8 cellular contexts compared by ENCODE assay signal in the genomic region with DNA sequence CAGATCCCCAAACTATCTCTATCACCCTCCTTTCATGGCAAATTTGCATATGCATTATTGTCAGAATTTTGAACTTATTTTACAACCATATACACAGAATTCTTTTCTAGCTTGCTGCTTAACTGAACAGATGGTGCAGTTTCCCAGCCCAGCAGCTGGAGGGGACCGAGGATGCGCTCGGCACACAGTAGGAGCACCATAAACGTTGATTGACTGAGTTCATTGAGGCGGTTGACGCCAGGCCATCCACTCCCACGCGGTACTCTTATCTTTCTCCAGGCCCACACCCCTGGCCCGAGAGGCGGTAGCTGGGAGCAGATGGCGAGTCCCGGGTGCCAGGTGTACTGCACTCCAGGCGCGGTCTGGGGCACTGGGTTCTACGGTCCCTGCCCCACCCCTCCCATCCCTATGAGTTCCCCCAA. TPM values are rescaled to one million over a fixed set of nuclear protein-coding genes. Genes with fewer than 3 reads are reported as not detected.
DNase-seq lines count a peak whose midpoint lies in the region; ATAC-seq and TF ChIP-seq lines count a peak whose summit lies in the region.

No MANE protein-coding gene starts in this region.

- H3K4me1 Mint-ChIP-seq in activated CD4-positive, alpha-beta T cell treated with anti-CD3 and anti-CD28 coated beads for 36 hours: peaks cover 9% of the 10 kb centered on the region
- peaks cover 5 to 7% (median 6%) of the 10 kb centered on the region in 3 donors for H3K4me1 Mint-ChIP-seq in IgD-negative memory B cell

- H3K18ac ChIP-seq in mesenchymal stem cell (ENCODE audit: low read depth in 1 of 2, low read length in 2 of 2): peak overlapping the region; percentile 95 to 97

- POLR2A ChIA-PET in activated CD4-positive, alpha-beta T cell treated with anti-CD3 and anti-CD28 coated beads for 36 hours (lab: Charles Lee): no interaction called here

- peak overlapping the region; percentile 49 to 92 for H2BK12ac ChIP-seq in mesenchymal stem cell (ENCODE audit: low read length in 2 of 2)

- WGBS in mesenchymal stem cell: 20% methylated on average over 4 of the region's 15 CpGs

- no peaks in the 10 kb centered on the region for H3K9me3 ChIP-seq in mesenchymal stem cell (ENCODE audit: control insufficient read depth, low read length)
- no peaks in the 10 kb centered on the region for H3K9me3 ChIP-seq in vagina

- CTCF ChIA-PET in activated CD4-positive, alpha-beta T cell treated with anti-CD3 and anti-CD28 coated beads for 36 hours (lab: Charles Lee): interaction anchor here (0.6 to 3.7 kb wide), 3 partner anchors 11 to 1023 kb away, joined by 3 to 37 read pairs (median 15); no protein-coding TSS in a partner anchor

- no peak overlapping the region for H2BK5ac ChIP-seq in mesenchymal stem cell (ENCODE audit: low read depth, low read length, poor library complexity, severe bottlenecking)

- H3K23ac ChIP-seq in mesenchymal stem cell (ENCODE audit: low read length in 2 of 2): peak overlapping the region in 1 of 2 experiments; percentile 46

- peaks cover 28% of the 10 kb centered on the region for H3K27me3 Mint-ChIP-seq in activated CD4-positive, alpha-beta T cell treated with anti-CD3 and anti-CD28 coated beads for 36 hours
- H3K27me3 Mint-ChIP-seq in IgD-negative memory B cell: peaks cover 12% of the 10 kb centered on the region

- no peak for ATAC-seq in activated CD4-positive, alpha-beta T cell treated with anti-CD3 and anti-CD28 coated beads for 36 hours
- no peak for ATAC-seq in HG03025 (IDR thresholded peaks at IDR 0.05; ENCODE audit: low FRiP score, unreplicated experiment)

- no peak overlapping the region for H2BK15ac ChIP-seq in mesenchymal stem cell (ENCODE audit: low read depth, poor library complexity, severe bottlenecking)

- no peak for TF ChIP-seq CTCF in vagina (IDR thresholded peaks at IDR 0.05)

- H4K8ac ChIP-seq in mesenchymal stem cell (ENCODE audit: low read length): peak overlapping the region; percentile 71

- H3K79me1 ChIP-seq in mesenchymal stem cell (replicated peaks; ENCODE audit: low read length, poor library complexity, severe bottlenecking): peaks cover 3% of the 10 kb centered on the region

- H3K27me3 ChIP-seq in mesenchymal stem cell (ENCODE audit: control insufficient read depth in 1 of 2, insufficient read depth in 1 of 2, low read length in 2 of 2) (no peaks in the 10 kb centered on the region), vagina (no peaks in the 10 kb centered on the region)

- H3K9me3 Mint-ChIP-seq in activated CD4-positive, alpha-beta T cell treated with anti-CD3 and anti-CD28 coated beads for 36 hours (ENCODE audit: low read depth): no peaks in the 10 kb centered on the region
- H3K9me3 Mint-ChIP-seq in IgD-negative memory B cell: peaks cover 3 to 10% (median 8%) of the 10 kb centered on the region in 3 donors

- H3K36me3 ChIP-seq in mesenchymal stem cell (ENCODE audit: control insufficient read depth in 1 of 2, insufficient read depth in 2 of 2, low read depth in 1 of 2, low read length in 2 of 2) (no peaks in the 10 kb centered on the region), vagina (no peaks in the 10 kb centered on the region)

- H3K27ac Mint-ChIP-seq in activated CD4-positive, alpha-beta T cell treated with anti-CD3 and anti-CD28 coated beads for 36 hours: no peak overlapping the region
- H3K27ac Mint-ChIP-seq in IgD-negative memory B cell: peak overlapping the region in 2 of 3 donors; percentile 9 to 21

- H2AK5ac ChIP-seq in mesenchymal stem cell (ENCODE audit: low read length, severe bottlenecking): no peak overlapping the region

- H2BK120ac ChIP-seq in mesenchymal stem cell (ENCODE audit: low read depth, low read length): peak overlapping the region; percentile 83

- peak overlapping the region; percentile 90 for H3K9ac ChIP-seq in mesenchymal stem cell (ENCODE audit: low read length)

- no peak for TF ChIP-seq POLR2A in vagina (IDR thresholded peaks at IDR 0.05)

- H3K14ac ChIP-seq in mesenchymal stem cell (ENCODE audit: low read length in 2 of 2): peak overlapping the region in 1 of 2 experiments; percentile 77

- peak overlapping the region; percentile 80 for H3K4me3 Mint-ChIP-seq in activated CD4-positive, alpha-beta T cell treated with anti-CD3 and anti-CD28 coated beads for 36 hours
- peak overlapping the region; percentile 95 to 99 (median 98) for H3K4me3 Mint-ChIP-seq in IgD-negative memory B cell

- H4K91ac ChIP-seq in mesenchymal stem cell (ENCODE audit: low read length): peak overlapping the region; percentile 92

- DNase-seq in activated CD4-positive, alpha-beta T cell treated with anti-CD3 and anti-CD28 coated beads for 36 hours: no peak
- DNase-seq in activated CD4-positive, alpha-beta T cell treated with anti-CD3 and anti-CD28 coated beads for 4 hours: no peak
- DNase-seq in caudate nucleus (lab: John Stamatoyannopoulos, UW): peak in 6 of 61 donors; percentile 29 to 89 (median 58)
- DNase-seq in mesenchymal stem cell: no peak
- no peak for DNase-seq in vagina (ENCODE audit: extremely low spot score in 2 of 2)
- DNase-seq in stimulated activated CD4-positive, alpha-beta T cell treated with anti-CD3 and anti-CD28 coated beads, Interleukin-2, amount 100 ng/mL, for 48 hours: no peak

- intact Hi-C loops in activated CD4-positive, alpha-beta T cell treated with anti-CD3 and anti-CD28 coated beads for 36 hours (cut with DNase I, micrococcal nuclease): loop anchor here (5.0 to 10.0 kb wide), 3 partner anchors 152 to 1294 kb away; no protein-coding TSS in a partner anchor
- intact Hi-C loops in vagina (cut with DNase I): no loop called here

- H3K4ac ChIP-seq in mesenchymal stem cell (ENCODE audit: low read depth in 1 of 2, low read length in 2 of 2): peak overlapping the region; percentile 20 to 90

- peak overlapping the region; percentile 73 for H3K4me2 ChIP-seq in mesenchymal stem cell (ENCODE audit: low read length, poor library complexity, severe bottlenecking)

- peak overlapping the region; percentile 85 for H3K27ac ChIP-seq in caudate nucleus (ENCODE audit: low read depth, low read length)
- no peak overlapping the region for H3K27ac ChIP-seq in mesenchymal stem cell (ENCODE audit: low read length, poor library complexity, severe bottlenecking)
- H3K27ac ChIP-seq in vagina: peak overlapping the region; percentile 78

- H2AFZ ChIP-seq in mesenchymal stem cell (ENCODE audit: low read depth, low read length): peak overlapping the region; percentile 92

- no peaks in the 10 kb centered on the region for H3K36me3 Mint-ChIP-seq in activated CD4-positive, alpha-beta T cell treated with anti-CD3 and anti-CD28 coated beads for 36 hours (ENCODE audit: low read depth)
- H3K36me3 Mint-ChIP-seq in IgD-negative memory B cell: no peaks in the 10 kb centered on the region

- peak overlapping the region; percentile 74 to 81 for H3K4me3 ChIP-seq in mesenchymal stem cell (ENCODE audit: insufficient read depth in 1 of 2, low read depth in 1 of 2, low read length in 2 of 2)
- peak overlapping the region; percentile 66 to 74 for H3K4me3 ChIP-seq in vagina

- peaks cover 6% of the 10 kb centered on the region for H3K4me1 ChIP-seq in mesenchymal stem cell (ENCODE audit: control insufficient read depth, insufficient read depth, low read depth, low read length)
- H3K4me1 ChIP-seq in vagina: peaks cover 14% of the 10 kb centered on the region

RNA-seq across cellular contexts. Expression of a gene that starts 6.8 kb away (rescaled TPM):
- 1 to 10 TPM; 2.3 to 2.5 TPM for total RNA-seq in activated CD4-positive, alpha-beta T cell treated with anti-CD3 and anti-CD28 coated beads for 36 hours
- polyA plus RNA-seq in IgD-negative memory B cell: 1.2 TPM
- 50.2 TPM for polyA plus RNA-seq in mesenchymal stem cell (2013, experiment 1 of 2)
- 50.6 TPM for polyA plus RNA-seq in mesenchymal stem cell (2013, experiment 2 of 2)
- total RNA-seq in vagina: 11.5 TPM
